ENCODE assay signal across 1 cellular context in genomic region chr9:95060246-95060645, GRCh38.
TF ChIP-seq lines count a peak whose summit lies in the region.

No MANE protein-coding gene starts in this region.

TF ChIP-seq in SK-N-SH, 30 proteins besides CTCF, POLR2A, EP300 and RAD21 (continued from another document):
- no peak for TF ChIP-seq REST (IDR thresholded peaks at IDR 0.05; ENCODE audit: low read depth, low read length)
- no peak for TF ChIP-seq ZBTB33 (IDR thresholded peaks at IDR 0.05; ENCODE audit: borderline replicate concordance, low read depth)
- no peak for TF ChIP-seq SIN3A (IDR thresholded peaks at IDR 0.05; ENCODE audit: borderline replicate concordance, low read depth, low read length)
- TF ChIP-seq USF1 (IDR thresholded peaks at IDR 0.05; ENCODE audit: borderline replicate concordance, low read depth): no peak
